ENCODE assay signal across 12 cellular contexts in genomic region chr19:54606891-54607781, GRCh38. TPM values are rescaled to one million over a fixed set of nuclear protein-coding genes. Genes with fewer than 3 reads are reported as not detected.
DNase-seq lines count a peak whose midpoint lies in the region; ATAC-seq and TF ChIP-seq lines count a peak whose summit lies in the region.
"Had no signal": no experiment of that assay in that cellular context is flagged by ENCODE, and none has a peak within 500 bp of the region (broad histone marks: within the 10 kb centered on the region; RNA-seq: fewer than 3 reads in every experiment).

No MANE protein-coding gene starts in this region.

- DNase-seq in mucosa of descending colon (no peak), NK-92 (lab: John Stamatoyannopoulos, UW; ENCODE audit: unreplicated experiment) (no peak), tibial artery (no peak)
- DNase-seq: NCI-H524; stimulated activated CD4-positive, alpha-beta T cell treated with anti-CD3 and anti-CD28 coated beads, Interleukin-2, amount 100 ng/mL, for 48 hours had no signal

- H3K4me3 ChIP-seq in mucosa of descending colon (no peak overlapping the region), tibial artery (no peak overlapping the region)
- H3K4me3 ChIP-seq: K562, vagina had no signal

- ATAC-seq in GM18907 (IDR thresholded peaks at IDR 0.05; ENCODE audit: unreplicated experiment) (peak; percentile 57), HG02852 (IDR thresholded peaks at IDR 0.05; ENCODE audit: unreplicated experiment) (peak; percentile 75), mucosa of descending colon (peak; percentile 40)
- ATAC-seq: K562 had no signal

- H3K9me3 ChIP-seq in mucosa of descending colon, result no peaks in the 10 kb centered on the region
- H3K9me3 ChIP-seq in tibial artery, result peaks cover 0 to 8% (median 3%) of the 10 kb centered on the region in 3 donors
- H3K9me3 ChIP-seq: vagina had no signal

- H3K36me3 ChIP-seq in mucosa of descending colon (ENCODE audit: low read depth) (no peaks in the 10 kb centered on the region), tibial artery (no peaks in the 10 kb centered on the region)
- H3K36me3 ChIP-seq: vagina had no signal

- no peaks in the 10 kb centered on the region for H3K27me3 ChIP-seq in tibial artery
- H3K27me3 ChIP-seq: vagina had no signal

- intact Hi-C loops in mucosa of descending colon (cut with DNase I, micrococcal nuclease) (no loop called here), tibial artery (cut with DNase I; ENCODE audit: low total_unique reads) (no loop called here)

- H3K4me1 ChIP-seq in mucosa of descending colon (ENCODE audit: low read depth), result no peaks in the 10 kb centered on the region
- H3K4me1 ChIP-seq in tibial artery, result no peaks in the 10 kb centered on the region
- H3K4me1 ChIP-seq: vagina had no signal

- TF ChIP-seq CTCF in mucosa of descending colon (IDR thresholded peaks at IDR 0.05), result no peak
- TF ChIP-seq CTCF in tibial artery (IDR thresholded peaks at IDR 0.05), result no peak

- H3K27ac ChIP-seq in tibial artery, result no peak overlapping the region
- H3K27ac ChIP-seq: vagina had no signal

RNA-seq across cellular contexts. Expression of gene LILRA1, which starts 13.7 kb away (rescaled TPM):
- 1 to 10 TPM in 1 of 3 donors, under 1 TPM in 2; 0.49 to 2.4 (median 0.76) TPM for total RNA-seq in mucosa of descending colon
- total RNA-seq: H1; K562; myocyte; T-helper 1 cell treated with Interleukin-12 subunit alpha and Interleukin-12 subunit beta and Interleukin-4 antibody, amounts not matched to agents 30 ng/mL and 1 ng/mL, for 36 hours had no signal

RNA-seq across cellular contexts. Expression of gene LILRB1, which starts 23.1 kb away (rescaled TPM):
- total RNA-seq in mucosa of descending colon, result 10 to 100 TPM in 1 of 3 donors, 1 to 10 TPM in 2; 2.6 to 10.7 (median 4.9) TPM
- total RNA-seq: H1; K562; myocyte; T-helper 1 cell treated with Interleukin-12 subunit alpha and Interleukin-12 subunit beta and Interleukin-4 antibody, amounts not matched to agents 30 ng/mL and 1 ng/mL, for 36 hours had no signal

RNA-seq across cellular contexts. Expression of gene LILRA2, which starts 33.5 kb away (rescaled TPM):
- 1 to 10 TPM in 2 of 3 donors, under 1 TPM in 1; 0.20 to 4.9 (median 2.6) TPM for total RNA-seq in mucosa of descending colon
- total RNA-seq: H1, myocyte, vagina had no signal

RNA-seq across cellular contexts. Expression of gene LILRB4, which starts 55.6 kb away (rescaled TPM):
- 1 to 10 TPM; 3.0 to 8.7 (median 6.4) TPM for total RNA-seq in mucosa of descending colon
- total RNA-seq: H1; K562; myocyte; T-helper 1 cell treated with Interleukin-12 subunit alpha and Interleukin-12 subunit beta and Interleukin-4 antibody, amounts not matched to agents 30 ng/mL and 1 ng/mL, for 36 hours had no signal
